Comparison of ENCODE assay signal across 8 cellular contexts in the genomic region with DNA sequence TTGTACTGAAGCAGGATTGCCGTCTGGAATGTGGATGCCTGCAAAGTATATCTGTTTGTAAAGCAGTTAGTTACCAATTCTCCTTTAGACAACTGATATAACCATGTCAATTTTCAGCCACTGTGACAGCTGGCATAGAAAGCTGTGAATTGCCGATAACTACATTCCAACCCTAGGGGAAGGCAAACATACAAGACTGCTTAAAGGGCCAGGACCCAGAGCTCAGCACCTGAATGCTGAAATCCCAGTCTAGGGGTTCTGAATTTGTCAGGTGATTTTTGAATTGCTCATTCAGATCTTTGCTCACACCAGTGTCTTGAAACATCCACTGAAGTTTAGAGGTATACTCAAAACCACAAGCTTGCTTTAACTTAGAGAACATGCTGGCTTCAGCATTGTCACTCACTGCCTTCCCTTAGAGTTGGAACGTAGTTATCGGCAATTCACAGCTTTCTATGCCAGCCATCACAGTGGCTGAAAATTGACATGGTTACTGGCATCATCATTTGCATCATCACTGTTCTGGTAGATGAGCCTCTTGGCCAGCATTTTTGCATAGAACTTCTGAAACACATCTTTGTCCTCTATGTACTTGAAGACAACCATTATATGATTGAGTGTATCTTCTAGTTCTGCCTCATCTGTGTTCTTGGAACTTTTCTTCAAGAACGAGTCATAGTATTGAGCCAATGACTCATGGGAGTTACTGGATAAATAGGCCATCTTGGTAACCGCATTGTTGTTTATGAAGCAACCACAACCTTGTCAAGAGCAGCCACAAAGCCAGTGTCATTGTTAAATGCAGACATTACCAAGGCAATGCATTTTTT.
DNase-seq lines count a peak whose midpoint lies in the region; ATAC-seq, FAIRE-seq and TF ChIP-seq lines count a peak whose summit lies in the region.

No MANE protein-coding gene starts in this region.

- intact Hi-C loops in left ventricle myocardium inferior (cut with micrococcal nuclease) = no loop called here

- H3K27ac Mint-ChIP-seq in stimulated activated memory B cell treated with anti-CD40 and anti-IgM and Interleukin-4, amounts not matched to agents 10 μg/mL and 1 μg/mL and 100 μg/mL, for 72 hours = no peak overlapping the region

- DNase-seq in GM12892 (ENCODE audit: insufficient read length) = no peak
- DNase-seq in H4 (ENCODE audit: low spot score) = peak; percentile 93
- peak; percentile 32 for DNase-seq in RPMI7951 (ENCODE audit: low read depth)
- no peak for DNase-seq in left ventricle myocardium inferior
- no peak for DNase-seq in HuH-7 (ENCODE audit: low spot score)
- DNase-seq in GM10248 (ENCODE audit: extremely low spot score) = no peak

- no peaks in the 10 kb centered on the region for H3K36me3 Mint-ChIP-seq in stimulated activated memory B cell treated with anti-CD40 and anti-IgM and Interleukin-4, amounts not matched to agents 10 μg/mL and 1 μg/mL and 100 μg/mL, for 72 hours

- peaks cover 3% of the 10 kb centered on the region for H3K4me1 ChIP-seq in left ventricle myocardium inferior

- peaks cover 15% of the 10 kb centered on the region for H3K9me3 ChIP-seq in left ventricle myocardium inferior (replicated peaks)

- H3K4me3 ChIP-seq in left ventricle myocardium inferior = peak overlapping the region; percentile 3

- peak overlapping the region; percentile 36 for H3K27ac ChIP-seq in left ventricle myocardium inferior (replicated peaks)

- CTCF ChIA-PET in GM10248 (lab: Yijun Ruan, JAX) = no interaction called here

- POLR2A ChIA-PET in GM10248 (lab: Yijun Ruan, JAX) = no interaction called here

- H3K27me3 Mint-ChIP-seq in stimulated activated memory B cell treated with anti-CD40 and anti-IgM and Interleukin-4, amounts not matched to agents 10 μg/mL and 1 μg/mL and 100 μg/mL, for 72 hours = no peaks in the 10 kb centered on the region

- FAIRE-seq in GM12892 (lab: Jason Lieb, UNC) = peak; percentile 71

- H3K9me3 Mint-ChIP-seq in stimulated activated memory B cell treated with anti-CD40 and anti-IgM and Interleukin-4, amounts not matched to agents 10 μg/mL and 1 μg/mL and 100 μg/mL, for 72 hours = peaks cover 6% of the 10 kb centered on the region

- H3K4me3 Mint-ChIP-seq in stimulated activated memory B cell treated with anti-CD40 and anti-IgM and Interleukin-4, amounts not matched to agents 10 μg/mL and 1 μg/mL and 100 μg/mL, for 72 hours = no peak overlapping the region

- no peak for TF ChIP-seq POLR2A in GM12892 (IDR thresholded peaks at IDR 0.05; ENCODE audit: low read depth, low read length)

- no peaks in the 10 kb centered on the region for H3K36me3 ChIP-seq in left ventricle myocardium inferior

- no peaks in the 10 kb centered on the region for H3K27me3 ChIP-seq in left ventricle myocardium inferior (ENCODE audit: low read depth)

- no peaks in the 10 kb centered on the region for H3K4me1 Mint-ChIP-seq in stimulated activated memory B cell treated with anti-CD40 and anti-IgM and Interleukin-4, amounts not matched to agents 10 μg/mL and 1 μg/mL and 100 μg/mL, for 72 hours

- no peak for ATAC-seq in HG03521 (IDR thresholded peaks at IDR 0.05; ENCODE audit: unreplicated experiment)
- ATAC-seq in stimulated activated memory B cell treated with anti-CD40 and anti-IgM and Interleukin-4, amounts not matched to agents 10 μg/mL and 1 μg/mL and 100 μg/mL, for 72 hours = no peak

- TF ChIP-seq CTCF in left ventricle myocardium inferior (IDR thresholded peaks at IDR 0.05; ENCODE audit: borderline replicate concordance) = no peak
- TF ChIP-seq CTCF in GM10248 (IDR thresholded peaks at IDR 0.05; ENCODE audit: control extremely low read depth, extremely low read depth, low read depth, missing control alignments) = no peak

Comparison
In these comparisons a context has a peak if more than half of its experiments do, and no peak if none do; other contexts are left out.
1. DNase-seq: peak in H4 (single experiment) and RPMI7951 (single experiment); none in GM12892 (single experiment), left ventricle myocardium inferior (single experiment), HuH-7 (single experiment) and GM10248 (single experiment).